In genomic region chr3:9690451-9691450, GRCh38 we compare ENCODE assay signal across 6 cellular contexts. TPM values are rescaled to one million over a fixed set of nuclear protein-coding genes. Genes with fewer than 3 reads are reported as not detected.
DNase-seq lines count a peak whose midpoint lies in the region; ATAC-seq and FAIRE-seq lines count a peak whose summit lies in the region.

No MANE protein-coding gene starts in this region.

- peak; percentile 54 for DNase-seq in medulla oblongata (ENCODE audit: extremely low spot score)
- DNase-seq in stimulated activated CD8-positive, alpha-beta memory T cell treated with anti-CD3 and anti-CD28 coated beads, Interleukin-4, amount 100 ng/mL, for 48 hours: no peak
- no peak for DNase-seq in NCI-H1105 (lab: John Stamatoyannopoulos, UW)
- no peak for DNase-seq in frontal cortex (ENCODE audit: low spot score in 2 of 2)

- ATAC-seq in GM19395 (IDR thresholded peaks at IDR 0.05; ENCODE audit: unreplicated experiment) (peak; percentile 90), HG03439 (IDR thresholded peaks at IDR 0.05; ENCODE audit: unreplicated experiment) (peak; percentile 92)

- no peak for FAIRE-seq in frontal cortex (lab: Jason Lieb, UNC)

RNA-seq across cellular contexts. Expression of gene CPNE9, which starts 12.9 kb away (rescaled TPM):
- 0.41 TPM for total RNA-seq in frontal cortex

RNA-seq across cellular contexts. Expression of gene BRPF1, which starts 40.8 kb away (rescaled TPM):
- 16.3 TPM for total RNA-seq in frontal cortex

RNA-seq across cellular contexts. Expression of gene MTMR14, which starts 41.4 kb away (rescaled TPM):
- 20.8 TPM for total RNA-seq in frontal cortex

RNA-seq across cellular contexts. Expression of gene OGG1, which starts 59.0 kb away (rescaled TPM):
- total RNA-seq in frontal cortex: 98.6 TPM
